ENCODE assay signal across 10 cellular contexts in genomic region chr19:15284091-15284490, GRCh38. TPM values are rescaled to one million over a fixed set of nuclear protein-coding genes. Genes with fewer than 3 reads are reported as not detected.
DNase-seq lines count a peak whose midpoint lies in the region; ATAC-seq and TF ChIP-seq lines count a peak whose summit lies in the region.
"Had no signal": no experiment of that assay in that cellular context is flagged by ENCODE, and none has a peak within 500 bp of the region (broad histone marks: within the 10 kb centered on the region; RNA-seq: fewer than 3 reads in every experiment).

No MANE protein-coding gene starts in this region.

- no peak overlapping the region for H3K27ac ChIP-seq in CD4-positive, CD25-positive, alpha-beta regulatory T cell (ENCODE audit: insufficient read depth, low read length, poor library complexity, severe bottlenecking)
- no peak overlapping the region for H3K27ac ChIP-seq in H9 (ENCODE audit: insufficient read length, low read depth, low read length)

- no peaks in the 10 kb centered on the region for H3K23me2 ChIP-seq in H9 (ENCODE audit: insufficient read length, low read depth, low read length, poor library complexity, severe bottlenecking)

- no peak overlapping the region for H2BK20ac ChIP-seq in H9 (ENCODE audit: low read depth, low read length, poor library complexity, severe bottlenecking)

- no peak for ATAC-seq in CD4-positive, CD25-positive, alpha-beta regulatory T cell (ENCODE audit: low read depth in 2 of 2)
- no peak for ATAC-seq in GM18867 (IDR thresholded peaks at IDR 0.05; ENCODE audit: unreplicated experiment)

- H3K4me1 Mint-ChIP-seq in CD4-positive, CD25-positive, alpha-beta regulatory T cell: peaks cover 42 to 98% (median 85%) of the 10 kb centered on the region in 4 donors
- H3K4me1 Mint-ChIP-seq in H9 (peaks cover 80 to 85% of the 10 kb centered on the region in 2 experiments), chondrocyte (ENCODE audit: low read depth) (peaks cover 94% of the 10 kb centered on the region), progenitor cell of endocrine pancreas (ENCODE audit: low read depth) (peaks cover 74% of the 10 kb centered on the region)

- peak overlapping the region; percentile 61 to 78 (median 67) for H3K4me3 Mint-ChIP-seq in CD4-positive, CD25-positive, alpha-beta regulatory T cell
- H3K4me3 Mint-ChIP-seq in H9 (no peak overlapping the region), chondrocyte (ENCODE audit: unreplicated experiment) (no peak overlapping the region), progenitor cell of endocrine pancreas (ENCODE audit: low read depth) (no peak overlapping the region)

- H2BK12ac ChIP-seq in H9 (ENCODE audit: insufficient read length, low read depth, low read length): no peak overlapping the region

- no peak overlapping the region for H3K9ac ChIP-seq in H9 (ENCODE audit: extremely low read depth, insufficient read length, low read length)

- no peak for DNase-seq in CD4-positive, CD25-positive, alpha-beta regulatory T cell
- no peak for DNase-seq in H9
- no peak for DNase-seq in chondrocyte (ENCODE audit: low spot score)
- DNase-seq in progenitor cell of endocrine pancreas (ENCODE audit: low spot score, unreplicated experiment): no peak
- DNase-seq in GM19238 (ENCODE audit: insufficient read length, low spot score): no peak
- DNase-seq in DMS53 (lab: John Stamatoyannopoulos, UW): no peak
- DNase-seq: central memory CD4-positive, alpha-beta T cell; T-helper 9 cell had no signal

- H4K20me1 ChIP-seq in H9 (ENCODE audit: control insufficient read depth, insufficient read depth, insufficient read length): no peaks in the 10 kb centered on the region

- no peak overlapping the region for H2AK5ac ChIP-seq in H9 (ENCODE audit: insufficient read length, low read length)

- H3K27ac Mint-ChIP-seq in CD4-positive, CD25-positive, alpha-beta regulatory T cell: peak overlapping the region; percentile 44 to 91 (median 75)
- H3K27ac Mint-ChIP-seq in H9 (0 out of 7 replicates have a peak overlapping the region, but pooled peaks of 2 of the 3 experiments have one; percentile 56 to 59), chondrocyte (ENCODE audit: unreplicated experiment) (peak overlapping the region; percentile 96), progenitor cell of endocrine pancreas (peak overlapping the region; percentile 81)

- H2BK15ac ChIP-seq in H9 (ENCODE audit: low read depth, low read length): no peak overlapping the region

- no peak overlapping the region for H3K4me2 ChIP-seq in H9 (ENCODE audit: insufficient read depth, insufficient read length, low read length)

- WGBS in H9 (ENCODE audit: extremely low coverage, insufficient read length, low lambda C conversion rate): no CpG with 5 or more reads among the region's 5 CpGs

- H3K4ac ChIP-seq in H9 (ENCODE audit: low read depth, low read length): no peak overlapping the region

- H3K27me3 ChIP-seq in CD4-positive, CD25-positive, alpha-beta regulatory T cell (ENCODE audit: control insufficient read depth, insufficient read depth, low read length): no peaks in the 10 kb centered on the region
- no peaks in the 10 kb centered on the region for H3K27me3 ChIP-seq in H9 (ENCODE audit: insufficient read depth, low read length)

- H3T11ph ChIP-seq in H9 (ENCODE audit: low read length): no peak overlapping the region

- peaks cover 21% of the 10 kb centered on the region for H3K79me1 ChIP-seq in H9 (ENCODE audit: insufficient read depth, low read depth, low read length, poor library complexity, severe bottlenecking)

- peaks cover 98% of the 10 kb centered on the region for H3K4me1 ChIP-seq in CD4-positive, CD25-positive, alpha-beta regulatory T cell (ENCODE audit: control insufficient read depth, insufficient read depth, low read length, poor library complexity, severe bottlenecking)
- H3K4me1 ChIP-seq in H9 (ENCODE audit: insufficient read depth, low read length): peaks cover 13% of the 10 kb centered on the region; the same call in 1 of the 2 replicates

- no peak overlapping the region for H3K14ac ChIP-seq in H9 (ENCODE audit: insufficient read depth, low read length)

- H4K91ac ChIP-seq in H9 (ENCODE audit: insufficient read length, low read depth, low read length): no peak overlapping the region

- H3K27me3 Mint-ChIP-seq in CD4-positive, CD25-positive, alpha-beta regulatory T cell: no peaks in the 10 kb centered on the region
- H3K27me3 Mint-ChIP-seq in H9 (ENCODE audit: low read depth): no peaks in the 10 kb centered on the region
- no peaks in the 10 kb centered on the region for H3K27me3 Mint-ChIP-seq in chondrocyte (ENCODE audit: low read depth)
- H3K27me3 Mint-ChIP-seq in progenitor cell of endocrine pancreas: no peaks in the 10 kb centered on the region

- no peaks in the 10 kb centered on the region for H3K9me3 Mint-ChIP-seq in CD4-positive, CD25-positive, alpha-beta regulatory T cell
- H3K9me3 Mint-ChIP-seq in H9 (no peaks in the 10 kb centered on the region), chondrocyte (ENCODE audit: low read depth) (no peaks in the 10 kb centered on the region), progenitor cell of endocrine pancreas (ENCODE audit: low read depth) (no peaks in the 10 kb centered on the region)

- peak overlapping the region; percentile 59 for H3K4me3 ChIP-seq in CD4-positive, CD25-positive, alpha-beta regulatory T cell (ENCODE audit: low read depth, low read length)

- H2AFZ ChIP-seq in H9 (ENCODE audit: low read length): no peak overlapping the region

- H3K36me3 ChIP-seq in CD4-positive, CD25-positive, alpha-beta regulatory T cell (ENCODE audit: control insufficient read depth, insufficient read depth, low read length): peaks cover 3% of the 10 kb centered on the region

- H3K56ac ChIP-seq in H9 (ENCODE audit: insufficient read length, low read depth, low read length): no peak overlapping the region

- TF ChIP-seq CTCF in H9 (conservative IDR thresholded peaks at IDR 0.05) (no peak), chondrocyte (IDR thresholded peaks at IDR 0.05) (no peak), progenitor cell of endocrine pancreas (IDR thresholded peaks at IDR 0.05; ENCODE audit: unreplicated experiment) (no peak)

- no peaks in the 10 kb centered on the region for H3K36me3 Mint-ChIP-seq in CD4-positive, CD25-positive, alpha-beta regulatory T cell
- H3K36me3 Mint-ChIP-seq in H9 (ENCODE audit: insufficient read depth in 1 of 3, low read depth in 3 of 3) (no peaks in the 10 kb centered on the region), chondrocyte (ENCODE audit: low read depth) (no peaks in the 10 kb centered on the region), progenitor cell of endocrine pancreas (ENCODE audit: insufficient read depth) (no peaks in the 10 kb centered on the region)

- no peak overlapping the region for H4K5ac ChIP-seq in H9 (ENCODE audit: insufficient read length, low read depth, low read length)

- no peaks in the 10 kb centered on the region for H3K9me3 ChIP-seq in CD4-positive, CD25-positive, alpha-beta regulatory T cell (ENCODE audit: control insufficient read depth in 2 of 2, low read length in 2 of 2)
- H3K9me3 ChIP-seq in H9 (ENCODE audit: control insufficient read depth, low read depth, low read length): no peaks in the 10 kb centered on the region

- no peak overlapping the region for H2BK5ac ChIP-seq in H9 (ENCODE audit: insufficient read length, low read length)

- H3K18ac ChIP-seq in H9 (ENCODE audit: insufficient read length, low read depth, low read length): no peak overlapping the region

- no peak overlapping the region for H4K8ac ChIP-seq in H9 (replicated peaks; ENCODE audit: insufficient read length, low read depth, low read length)

- H3K79me2 ChIP-seq in H9 (ENCODE audit: insufficient read depth, low read length): peaks cover 91% of the 10 kb centered on the region

- no peak overlapping the region for H2BK120ac ChIP-seq in H9 (ENCODE audit: low read depth, low read length, poor library complexity, severe bottlenecking)

- no peak overlapping the region for H3K23ac ChIP-seq in H9 (ENCODE audit: insufficient read length, low read depth, low read length)

RNA-seq across cellular contexts. Expression of gene BRD4, which starts 48.2 kb away (rescaled TPM):
- 168 TPM for total RNA-seq in CD4-positive, CD25-positive, alpha-beta regulatory T cell
- polyA plus RNA-seq in CD4-positive, CD25-positive, alpha-beta regulatory T cell: 10 to 100 TPM in 1 of 4 donors, 1 to 10 TPM in 3; 6.6 to 12.4 (median 9.3) TPM
- total RNA-seq in H9 (2021): 144 TPM in 2 replicates
- total RNA-seq in chondrocyte: 83.8 to 108 TPM (median 104 TPM) in 3 replicates
- 144 and 148 TPM in 2 replicates for total RNA-seq in progenitor cell of endocrine pancreas

RNA-seq across cellular contexts. Expression of gene EPHX3, which starts 51.8 kb away (rescaled TPM):
- 0.22 TPM for total RNA-seq in CD4-positive, CD25-positive, alpha-beta regulatory T cell
- not detected for polyA plus RNA-seq in CD4-positive, CD25-positive, alpha-beta regulatory T cell
- total RNA-seq in H9 (2021) (26.7 and 27.4 TPM in 2 replicates), chondrocyte (0.15 to 0.38 TPM in 2 of 3 replicates, not detected in the other), progenitor cell of endocrine pancreas (7.1 and 7.8 TPM in 2 replicates)
- polyA plus RNA-seq: neural cell had no signal

Comparison
In these comparisons a context has a peak if more than half of its experiments do, and no peak if none do; other contexts are left out.
1. H3K4me3 Mint-ChIP-seq: peak in CD4-positive, CD25-positive, alpha-beta regulatory T cell (4 of 4); none in H9 (0 of 2), chondrocyte (single experiment) and progenitor cell of endocrine pancreas (single experiment).
2. Peak in every context shown above with its lines, with median percentiles within 50 percentile points of each other: H3K27ac Mint-ChIP-seq.